20 cellular contexts compared by ENCODE assay signal in the genomic region with DNA sequence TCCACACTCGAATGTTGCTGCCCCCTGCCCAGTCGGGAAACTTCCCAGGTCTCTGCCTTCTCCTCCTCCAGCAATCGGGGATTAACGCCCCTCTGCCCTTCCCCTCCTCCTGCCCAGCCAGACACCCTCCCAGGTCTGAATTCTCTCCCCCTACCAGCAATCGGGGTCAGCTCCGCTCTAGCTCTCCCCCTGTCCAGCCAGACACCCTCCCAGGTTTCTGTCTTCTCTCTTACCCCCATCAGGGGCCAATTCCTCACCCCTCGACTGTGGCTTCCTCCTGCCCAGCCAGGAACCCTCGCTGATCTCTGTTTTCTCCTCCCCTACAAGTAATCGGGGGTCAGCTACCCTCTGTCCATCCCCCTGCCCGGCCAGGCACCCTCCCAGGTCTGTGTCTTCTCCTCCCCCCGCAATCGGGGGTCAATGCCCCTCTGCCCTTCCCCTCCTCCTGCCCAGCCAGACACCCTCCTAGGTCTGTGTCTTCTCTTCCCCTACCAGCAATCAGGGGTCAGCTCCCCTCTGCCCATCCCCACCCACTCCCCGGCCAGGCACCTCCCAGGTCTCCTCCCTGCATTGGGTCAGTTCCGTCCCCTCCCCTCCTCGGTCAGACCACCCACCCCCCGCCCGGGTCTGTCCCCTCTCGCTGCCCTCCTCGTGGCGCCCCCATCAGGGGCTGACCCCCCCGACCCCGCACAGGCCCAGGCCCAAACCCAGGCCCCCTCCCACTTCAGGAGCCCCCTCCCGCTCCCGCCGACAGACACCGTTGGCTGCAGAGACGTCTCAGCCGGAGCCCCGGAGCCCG. TPM values are rescaled to one million over a fixed set of nuclear protein-coding genes. Genes with fewer than 3 reads are reported as not detected.
A peak's percentile ranks its signal among the peaks of the same experiment; 100 is the strongest.
DNase-seq lines count a peak whose midpoint lies in the region; ATAC-seq and TF ChIP-seq lines count a peak whose summit lies in the region.
"Had no signal": no experiment of that assay in that cellular context is flagged by ENCODE, and none has a peak within 500 bp of the region (broad histone marks: within the 10 kb centered on the region; RNA-seq: fewer than 3 reads in every experiment).

No MANE protein-coding gene starts in this region.

- 0 out of 2 replicates have a peak, but pooled peaks cover 6% of the 10 kb centered on the region for H3K4me1 ChIP-seq in HUES48 (ENCODE audit: control insufficient read depth, insufficient read depth, low read length)
- H3K4me1 ChIP-seq in transverse colon: peaks cover 0 to 4% (median 0%) of the 10 kb centered on the region in 4 donors
- H3K4me1 ChIP-seq in mucosa of descending colon (ENCODE audit: low read depth): no peaks in the 10 kb centered on the region
- H3K4me1 ChIP-seq: adrenal gland, BLaER1, pancreas had no signal

- no peak for ATAC-seq in mucosa of descending colon

- intact Hi-C loops in dorsolateral prefrontal cortex (cut with DNase I): no loop called here
- intact Hi-C loops in transverse colon (cut with DNase I; ENCODE audit: low total_unique reads): no loop called here
- intact Hi-C loops in mucosa of descending colon (cut with DNase I, micrococcal nuclease): no loop called here

- H3K36me3 Mint-ChIP-seq in immature natural killer cell (peaks cover 0 to 4% (median 0%) of the 10 kb centered on the region in 3 donors), progenitor cell of endocrine pancreas (ENCODE audit: insufficient read depth) (no peaks in the 10 kb centered on the region)

- in situ Hi-C loops in transverse colon (cut with MboI; ENCODE audit: low pct_ligation_motif_present in 1 of 4, low pct_unique_long_range_greater_than_20kb in 1 of 4, low sequenced_read_pairs in 3 of 4): loop anchor here in 1 of 4 donors (10.0 kb wide), 1 partner anchor 357 kb away; a partner anchor contains a TSS

- H3K4me1 Mint-ChIP-seq in immature natural killer cell: peaks cover 6 to 17% of the 10 kb centered on the region in 2 donors
- H3K4me1 Mint-ChIP-seq in progenitor cell of endocrine pancreas (ENCODE audit: low read depth): no peaks in the 10 kb centered on the region

- H3K27ac ChIP-seq in HUES48 (ENCODE audit: low read depth, low read length) (peak overlapping the region; percentile 35), dorsolateral prefrontal cortex (peak overlapping the region in 31 of 59 donors; percentile 21 to 82 (median 55)), transverse colon (no peak overlapping the region), WERI-Rb-1 (no peak overlapping the region)
- H3K27ac ChIP-seq: BLaER1, pancreas, Peyer's patch, tibial nerve had no signal

- WGBS in transverse colon (ENCODE audit: low coverage in 1 of 2), 2 donors: 19% methylated on average over 9 to 22 of the region's 30 CpGs

- DNase-seq in dorsolateral prefrontal cortex (no peak), immature natural killer cell (no peak), progenitor cell of endocrine pancreas (ENCODE audit: low spot score, unreplicated experiment) (no peak), transverse colon (no peak), WERI-Rb-1 (no peak), AG20443 (ENCODE audit: low spot score) (no peak), mucosa of descending colon (no peak)
- DNase-seq: DMS53, foreskin melanocyte, kidney, NCI-H187, pancreas, Peyer's patch had no signal

- TF ChIP-seq CTCF in dorsolateral prefrontal cortex (IDR thresholded peaks at IDR 0.05 in 54 of 56, conservative IDR thresholded peaks at IDR 0.05 in 2 of 56; ENCODE audit: low read depth in 1 of 56, partially characterized antibody in 56 of 56) (no peak), progenitor cell of endocrine pancreas (IDR thresholded peaks at IDR 0.05; ENCODE audit: unreplicated experiment) (no peak), transverse colon (IDR thresholded peaks at IDR 0.05) (no peak), WERI-Rb-1 (IDR thresholded peaks at IDR 0.05; ENCODE audit: low read depth, low read length) (no peak), mucosa of descending colon (IDR thresholded peaks at IDR 0.05) (no peak)

- H3K36me3 ChIP-seq in HUES48 (ENCODE audit: control insufficient read depth, insufficient read depth, low read length): no peaks in the 10 kb centered on the region
- no peaks in the 10 kb centered on the region for H3K36me3 ChIP-seq in transverse colon
- H3K36me3 ChIP-seq in WERI-Rb-1: no peaks in the 10 kb centered on the region
- no peaks in the 10 kb centered on the region for H3K36me3 ChIP-seq in mucosa of descending colon (ENCODE audit: low read depth)
- H3K36me3 ChIP-seq: adrenal gland, BLaER1, pancreas, Peyer's patch, tibial nerve had no signal

- no peak overlapping the region; the same call in 1 of the 2 replicates for H3K9ac ChIP-seq in HUES48 (ENCODE audit: low read depth, low read length)
- H3K9ac ChIP-seq: BLaER1 had no signal

- no peak for TF ChIP-seq POLR2A in transverse colon (IDR thresholded peaks at IDR 0.05)

- peaks cover 0 to 2% (median under 1%) of the 10 kb centered on the region in 6 donors for H3K9me3 Mint-ChIP-seq in immature natural killer cell
- H3K9me3 Mint-ChIP-seq in progenitor cell of endocrine pancreas (ENCODE audit: low read depth): peaks cover 5% of the 10 kb centered on the region

- H3K4me3 Mint-ChIP-seq in immature natural killer cell (peak overlapping the region; percentile 29 to 71 (median 64)), progenitor cell of endocrine pancreas (ENCODE audit: low read depth) (peak overlapping the region; percentile 55)
- H3K4me3 Mint-ChIP-seq: activated CD4-positive, alpha-beta memory T cell treated with anti-CD3 and anti-CD28 coated beads, Interleukin-2, amount 10 ng/mL, durations not matched to agents 7 days and 5 days had no signal

- H3K27me3 ChIP-seq in HUES48 (ENCODE audit: control insufficient read depth, insufficient read depth, low read length) (peaks cover 11% of the 10 kb centered on the region), dorsolateral prefrontal cortex (peaks cover 0 to 41% (median 14%) of the 10 kb centered on the region in 45 donors), transverse colon (peaks cover 57% of the 10 kb centered on the region), WERI-Rb-1 (ENCODE audit: insufficient read depth, low read depth, severe bottlenecking) (no peaks in the 10 kb centered on the region)

- peak overlapping the region; percentile 59 for H3K4me3 ChIP-seq in HUES48 (ENCODE audit: low read depth, low read length)
- peak overlapping the region; percentile 11 to 67 (median 51) for H3K4me3 ChIP-seq in dorsolateral prefrontal cortex
- H3K4me3 ChIP-seq in transverse colon: peak overlapping the region in 1 of 4 donors; percentile 18
- no peak overlapping the region for H3K4me3 ChIP-seq in WERI-Rb-1 (ENCODE audit: low read depth, low read length)
- H3K4me3 ChIP-seq in mucosa of descending colon: no peak overlapping the region
- H3K4me3 ChIP-seq: BLaER1, tibial nerve had no signal

- no peaks in the 10 kb centered on the region for H3K9me3 ChIP-seq in HUES48 (ENCODE audit: control insufficient read depth, insufficient read depth, low read length)
- no peaks in the 10 kb centered on the region for H3K9me3 ChIP-seq in transverse colon
- H3K9me3 ChIP-seq in WERI-Rb-1 (ENCODE audit: severe bottlenecking): no peaks in the 10 kb centered on the region
- no peaks in the 10 kb centered on the region for H3K9me3 ChIP-seq in mucosa of descending colon
- H3K9me3 ChIP-seq: adrenal gland, BLaER1, pancreas had no signal

- H3K27me3 Mint-ChIP-seq in immature natural killer cell (ENCODE audit: low read depth in 3 of 3) (peaks cover 12 to 31% (median 22%) of the 10 kb centered on the region in 3 donors), progenitor cell of endocrine pancreas (peaks cover 50% of the 10 kb centered on the region)

- TF ChIP-seq EP300 in transverse colon (IDR thresholded peaks at IDR 0.05; ENCODE audit: low read depth): no peak

- H3K27ac Mint-ChIP-seq in immature natural killer cell: no peak overlapping the region
- peak overlapping the region; percentile 35 for H3K27ac Mint-ChIP-seq in progenitor cell of endocrine pancreas
- H3K27ac Mint-ChIP-seq: activated CD4-positive, alpha-beta memory T cell treated with anti-CD3 and anti-CD28 coated beads, Interleukin-2, amount 10 ng/mL, durations not matched to agents 7 days and 5 days had no signal

RNA-seq across cellular contexts. Expression of a gene that starts 0.7 kb away (rescaled TPM):
- total RNA-seq in dorsolateral prefrontal cortex (10 to 100 TPM; 10.4 to 56.0 (median 28.2) TPM), progenitor cell of endocrine pancreas (3.5 and 3.9 TPM in 2 replicates), transverse colon (not detected), mucosa of descending colon (under 1 TPM in 1 of 3 donors, not detected in 2; 0.66 TPM)
- polyA plus RNA-seq in immature natural killer cell: 1 to 10 TPM; 2.1 to 5.4 (median 3.1) TPM
- total RNA-seq: endothelial cell of umbilical vein, mesenteric fat pad, Peyer's patch, tibial nerve had no signal
- polyA plus RNA-seq: endothelial cell of umbilical vein had no signal

RNA-seq across cellular contexts. Expression of a gene that starts 12.3 kb away (rescaled TPM):
- 100 to 1,000 TPM in 114 of 120 experiments, 10 to 100 TPM in 6; 54.5 to 223 (median 149) TPM for total RNA-seq in dorsolateral prefrontal cortex
- polyA plus RNA-seq in immature natural killer cell: not detected
- 0.43 and 1.1 TPM in 2 replicates for total RNA-seq in progenitor cell of endocrine pancreas
- total RNA-seq in transverse colon: under 1 TPM in 3 of 4 donors, not detected in 1; 0.32 to 0.60 (median 0.55) TPM
- total RNA-seq in mucosa of descending colon: 1 to 10 TPM in 1 of 3 donors, under 1 TPM in 2; 0.09 to 2.2 (median 0.22) TPM
- total RNA-seq: activated CD4-positive, alpha-beta memory T cell treated with anti-CD3 and anti-CD28 coated beads, Interleukin-2, amount 10 ng/mL, durations not matched to agents 7 days and 5 days; endothelial cell of umbilical vein; mesenteric fat pad; tibial nerve had no signal

Comparison
In these comparisons a context has a peak if more than half of its experiments do, and no peak if none do; other contexts are left out.
1. H3K27ac ChIP-seq: peak in HUES48 (single experiment) and dorsolateral prefrontal cortex (31 of 59); none in transverse colon (0 of 4) and WERI-Rb-1 (single experiment).
2. H3K4me3 ChIP-seq: peak in HUES48 (single experiment) and dorsolateral prefrontal cortex (59 of 59); none in WERI-Rb-1 (single experiment) and mucosa of descending colon (single experiment).
3. RNA of a gene that starts 12.3 kb away (total RNA-seq): 54.5 to 223 TPM in dorsolateral prefrontal cortex; 0.32 to 0.60 TPM in transverse colon, 0.43 to 1.1 TPM in progenitor cell of endocrine pancreas and 0.09 to 2.2 TPM in mucosa of descending colon; every median in the first group is over 10 times any median in the second.